Comparison of ENCODE assay signal across 8 cellular contexts in genomic region chr4:183657564-183657963, GRCh38. TPM values are rescaled to one million over a fixed set of nuclear protein-coding genes. Genes with fewer than 3 reads are reported as not detected.
DNase-seq lines count a peak whose midpoint lies in the region; ATAC-seq and TF ChIP-seq lines count a peak whose summit lies in the region.
"Had no signal": no experiment of that assay in that cellular context is flagged by ENCODE, and none has a peak within 500 bp of the region (broad histone marks: within the 10 kb centered on the region; RNA-seq: fewer than 3 reads in every experiment).

No MANE protein-coding gene starts in this region.

- H3K4me3 ChIP-seq in GM08714 (ENCODE audit: low read length) (peak overlapping the region; percentile 90), OCI-LY1 (ENCODE audit: low read depth, low read length, poor library complexity, severe bottlenecking) (peak overlapping the region; percentile 81), colonic mucosa (no peak overlapping the region)

- H3K36me3 ChIP-seq in OCI-LY1 (ENCODE audit: insufficient read depth, low read length) (peaks cover 29% of the 10 kb centered on the region), colonic mucosa (no peaks in the 10 kb centered on the region)

- peak overlapping the region; percentile 77 for H3K4me2 ChIP-seq in OCI-LY1 (ENCODE audit: low read length)

- peak overlapping the region; percentile 13 to 99 for H3K27ac Mint-ChIP-seq in effector memory CD8-positive, alpha-beta T cell
- H3K27ac Mint-ChIP-seq in progenitor cell of endocrine pancreas: no peak overlapping the region

- H3K9me2 ChIP-seq in OCI-LY1 (ENCODE audit: low read depth, low read length): no peaks in the 10 kb centered on the region

- intact Hi-C loops in colonic mucosa (cut with DNase I): loop anchor here (5.0 kb wide), 1 partner anchor 150 kb away; the partner anchor contains the start of gene ING2

- no peak overlapping the region for H2AFZ ChIP-seq in OCI-LY1 (ENCODE audit: low read length)

- no peaks in the 10 kb centered on the region for H4K20me1 ChIP-seq in OCI-LY1 (ENCODE audit: insufficient read depth, low read length)

- no peaks in the 10 kb centered on the region for H3F3A ChIP-seq in OCI-LY1 (ENCODE audit: insufficient read depth, low read length)

- no peaks in the 10 kb centered on the region for H3K9me3 Mint-ChIP-seq in effector memory CD8-positive, alpha-beta T cell
- no peaks in the 10 kb centered on the region for H3K9me3 Mint-ChIP-seq in progenitor cell of endocrine pancreas (ENCODE audit: low read depth)

- H3K27me3 ChIP-seq in OCI-LY1 (ENCODE audit: insufficient read depth, low read length) (no peaks in the 10 kb centered on the region), colonic mucosa (no peaks in the 10 kb centered on the region)

- peaks cover 23% of the 10 kb centered on the region for H3K36me3 Mint-ChIP-seq in effector memory CD8-positive, alpha-beta T cell (ENCODE audit: insufficient read depth)
- H3K36me3 Mint-ChIP-seq in progenitor cell of endocrine pancreas (ENCODE audit: insufficient read depth): peaks cover 8% of the 10 kb centered on the region

- H3K4me1 ChIP-seq in OCI-LY1 (ENCODE audit: insufficient read depth, low read length, severe bottlenecking): peaks cover 25% of the 10 kb centered on the region
- no peaks in the 10 kb centered on the region for H3K4me1 ChIP-seq in colonic mucosa

- DNase-seq in effector memory CD8-positive, alpha-beta T cell: no peak
- DNase-seq in progenitor cell of endocrine pancreas (ENCODE audit: low spot score, unreplicated experiment) (no peak), colonic mucosa (no peak), NCI-H1417 treated with DMSO at 0.1 percent for 48 hours (lab: John Stamatoyannopoulos, UW) (no peak)
- DNase-seq: stimulated activated CD8-positive, alpha-beta memory T cell treated with anti-CD3 and anti-CD28 coated beads, Interleukin-4, amount 100 ng/mL, for 48 hours had no signal

- peak overlapping the region; percentile 89 to 97 for H3K4me3 Mint-ChIP-seq in effector memory CD8-positive, alpha-beta T cell
- H3K4me3 Mint-ChIP-seq in progenitor cell of endocrine pancreas (ENCODE audit: low read depth): peak overlapping the region; percentile 81

- ATAC-seq in effector memory CD8-positive, alpha-beta T cell (replicated peaks): no peak
- no peak for ATAC-seq in HG03457 (IDR thresholded peaks at IDR 0.05; ENCODE audit: unreplicated experiment)

- no peak for TF ChIP-seq CTCF in OCI-LY1 (IDR thresholded peaks at IDR 0.05; ENCODE audit: low read length)
- no peak for TF ChIP-seq CTCF in progenitor cell of endocrine pancreas (IDR thresholded peaks at IDR 0.05; ENCODE audit: unreplicated experiment)
- no peak for TF ChIP-seq CTCF in colonic mucosa (IDR thresholded peaks at IDR 0.05)

- H3K27ac ChIP-seq in OCI-LY1 (ENCODE audit: low read depth, low read length, poor library complexity, severe bottlenecking) (no peak overlapping the region), colonic mucosa (no peak overlapping the region)

- no peaks in the 10 kb centered on the region for H3K27me3 Mint-ChIP-seq in effector memory CD8-positive, alpha-beta T cell
- no peaks in the 10 kb centered on the region for H3K27me3 Mint-ChIP-seq in progenitor cell of endocrine pancreas

- H3K9me3 ChIP-seq in OCI-LY1 (ENCODE audit: low read length) (no peaks in the 10 kb centered on the region), colonic mucosa (no peaks in the 10 kb centered on the region)

- peaks cover 22 to 30% of the 10 kb centered on the region in 2 donors for H3K4me1 Mint-ChIP-seq in effector memory CD8-positive, alpha-beta T cell (ENCODE audit: low read depth in 2 of 2)
- peaks cover 18% of the 10 kb centered on the region for H3K4me1 Mint-ChIP-seq in progenitor cell of endocrine pancreas (ENCODE audit: low read depth)

- peaks cover 29% of the 10 kb centered on the region for H3K79me2 ChIP-seq in OCI-LY1 (ENCODE audit: insufficient read depth, low read length)

- H3K9ac ChIP-seq in OCI-LY1 (ENCODE audit: low read length): peak overlapping the region; percentile 80
- H3K9ac ChIP-seq in colonic mucosa (ENCODE audit: low read depth in 2 of 2, low read length in 2 of 2): no peak overlapping the region

RNA-seq across cellular contexts. Expression of gene RWDD4, which starts 1.4 kb away (rescaled TPM):
- total RNA-seq in progenitor cell of endocrine pancreas: 19.6 and 19.7 TPM in 2 replicates
- total RNA-seq in colonic mucosa: 10 to 100 TPM; 17.1 to 19.3 TPM

RNA-seq across cellular contexts. Expression of gene TRAPPC11, which starts 1.5 kb away (rescaled TPM):
- total RNA-seq in progenitor cell of endocrine pancreas: 54.3 and 56.1 TPM in 2 replicates
- 10 to 100 TPM; 25.2 to 29.2 TPM for total RNA-seq in colonic mucosa
